Comparison of ENCODE assay signal across 12 cellular contexts in genomic region chr2:63875758-63876710, GRCh38. TPM values are rescaled to one million over a fixed set of nuclear protein-coding genes. Genes with fewer than 3 reads are reported as not detected.
DNase-seq lines count a peak whose midpoint lies in the region; ATAC-seq and TF ChIP-seq lines count a peak whose summit lies in the region.
"Had no signal": no experiment of that assay in that cellular context is flagged by ENCODE, and none has a peak within 500 bp of the region (broad histone marks: within the 10 kb centered on the region; RNA-seq: fewer than 3 reads in every experiment).

No MANE protein-coding gene starts in this region.

- WGBS in esophagus muscularis mucosa: 83% methylated on average over 7 of the region's 7 CpGs

- H3K4me1 ChIP-seq in CD4-positive, CD25-positive, alpha-beta regulatory T cell (ENCODE audit: control insufficient read depth, insufficient read depth, low read length, poor library complexity, severe bottlenecking): peaks cover 4% of the 10 kb centered on the region
- H3K4me1 ChIP-seq in esophagus muscularis mucosa: peaks cover 48 to 67% (median 58%) of the 10 kb centered on the region in 4 donors
- H3K4me1 ChIP-seq in HAP-1: no peaks in the 10 kb centered on the region

- ATAC-seq in CD4-positive, CD25-positive, alpha-beta regulatory T cell (ENCODE audit: low read depth in 2 of 2): no peak
- ATAC-seq in naive thymus-derived CD8-positive, alpha-beta T cell: no peak
- ATAC-seq in HG02610 (IDR thresholded peaks at IDR 0.05; ENCODE audit: unreplicated experiment) (no peak), GM21367 (IDR thresholded peaks at IDR 0.05; ENCODE audit: unreplicated experiment) (no peak)

- in situ Hi-C loops in SK-MEL-5 (cut with HindIII; ENCODE audit: low pct_unique_long_range_greater_than_20kb, low sequenced_read_pairs): no loop called here
- in situ Hi-C loops in HAP-1 (cut with MboI; ENCODE audit: low sequenced_read_pairs): no loop called here

- no peak overlapping the region for H3K4me3 Mint-ChIP-seq in CD4-positive, CD25-positive, alpha-beta regulatory T cell
- no peak overlapping the region for H3K4me3 Mint-ChIP-seq in naive thymus-derived CD8-positive, alpha-beta T cell

- H3K27ac Mint-ChIP-seq in CD4-positive, CD25-positive, alpha-beta regulatory T cell: peak overlapping the region; percentile 44 to 82 (median 72)
- H3K27ac Mint-ChIP-seq in naive thymus-derived CD8-positive, alpha-beta T cell: peak overlapping the region in 7 of 10 donors; percentile 2 to 72 (median 22)

- TF ChIP-seq EP300 in esophagus muscularis mucosa (IDR thresholded peaks at IDR 0.05): no peak

- H3K36me3 Mint-ChIP-seq in CD4-positive, CD25-positive, alpha-beta regulatory T cell: peaks cover 43% of the 10 kb centered on the region
- peaks cover 11 to 74% (median 27%) of the 10 kb centered on the region in 3 donors for H3K36me3 Mint-ChIP-seq in naive thymus-derived CD8-positive, alpha-beta T cell

- peaks cover 33 to 77% (median 52%) of the 10 kb centered on the region in 4 donors for H3K4me1 Mint-ChIP-seq in CD4-positive, CD25-positive, alpha-beta regulatory T cell
- peaks cover 20 to 70% (median 44%) of the 10 kb centered on the region in 4 donors for H3K4me1 Mint-ChIP-seq in naive thymus-derived CD8-positive, alpha-beta T cell

- H3K27ac ChIP-seq in CD4-positive, CD25-positive, alpha-beta regulatory T cell (ENCODE audit: insufficient read depth, low read length, poor library complexity, severe bottlenecking): no peak overlapping the region
- peak overlapping the region; percentile 64 to 81 (median 74) for H3K27ac ChIP-seq in esophagus muscularis mucosa (replicated peaks in 1 of 4)
- H3K27ac ChIP-seq: HL-60 had no signal

- DNase-seq in CD4-positive, CD25-positive, alpha-beta regulatory T cell: no peak
- DNase-seq in SK-MEL-5 (ENCODE audit: low read depth, low spot score): peak; percentile 10
- no peak for DNase-seq in esophagus muscularis mucosa (ENCODE audit: extremely low spot score)
- no peak for DNase-seq in naive thymus-derived CD8-positive, alpha-beta T cell
- no peak for DNase-seq in HAP-1 (ENCODE audit: low spot score in 2 of 2)
- DNase-seq in activated CD8-positive, alpha-beta memory T cell treated with anti-CD3 and anti-CD28 coated beads for 24 hours: no peak
- DNase-seq: C1 segment of cervical spinal cord; central memory CD4-positive, alpha-beta T cell; NK-92 treated with Interleukin-12 subunit alpha and Interleukin-12 subunit beta, amount 100 ng/mL, for 24 hours had no signal

- H3K4me3 ChIP-seq in CD4-positive, CD25-positive, alpha-beta regulatory T cell (ENCODE audit: low read depth, low read length): no peak overlapping the region
- no peak overlapping the region for H3K4me3 ChIP-seq in esophagus muscularis mucosa
- no peak overlapping the region for H3K4me3 ChIP-seq in HAP-1

- no peak for TF ChIP-seq POLR2A in esophagus muscularis mucosa (IDR thresholded peaks at IDR 0.05; ENCODE audit: low read depth)

- no peaks in the 10 kb centered on the region for H3K9me3 ChIP-seq in CD4-positive, CD25-positive, alpha-beta regulatory T cell (ENCODE audit: control insufficient read depth in 2 of 2, low read length in 2 of 2)
- no peaks in the 10 kb centered on the region for H3K9me3 ChIP-seq in esophagus muscularis mucosa
- H3K9me3 ChIP-seq in HAP-1: no peaks in the 10 kb centered on the region

- H3K27me3 Mint-ChIP-seq in CD4-positive, CD25-positive, alpha-beta regulatory T cell: no peaks in the 10 kb centered on the region
- H3K27me3 Mint-ChIP-seq in naive thymus-derived CD8-positive, alpha-beta T cell: no peaks in the 10 kb centered on the region

- H3K9me3 Mint-ChIP-seq in CD4-positive, CD25-positive, alpha-beta regulatory T cell: peaks cover 0 to 2% (median 0%) of the 10 kb centered on the region in 7 donors
- H3K9me3 Mint-ChIP-seq in naive thymus-derived CD8-positive, alpha-beta T cell: peaks cover 0 to 4% (median 0%) of the 10 kb centered on the region in 9 donors

- intact Hi-C loops in esophagus muscularis mucosa (cut with DNase I): no loop called here

- H3K36me3 ChIP-seq in CD4-positive, CD25-positive, alpha-beta regulatory T cell (ENCODE audit: control insufficient read depth, insufficient read depth, low read length): peaks cover 41% of the 10 kb centered on the region
- H3K36me3 ChIP-seq in esophagus muscularis mucosa: peaks cover 0 to 20% (median 6%) of the 10 kb centered on the region in 4 donors
- peaks cover 9% of the 10 kb centered on the region for H3K36me3 ChIP-seq in HAP-1 (replicated peaks)

- H3K27me3 ChIP-seq in CD4-positive, CD25-positive, alpha-beta regulatory T cell (ENCODE audit: control insufficient read depth, insufficient read depth, low read length): no peaks in the 10 kb centered on the region
- H3K27me3 ChIP-seq in esophagus muscularis mucosa (no peaks in the 10 kb centered on the region), HAP-1 (ENCODE audit: low read depth) (no peaks in the 10 kb centered on the region)

- POLR2A ChIA-PET in naive thymus-derived CD8-positive, alpha-beta T cell (lab: Charles Lee): no interaction called here

- no peak for TF ChIP-seq CTCF in esophagus muscularis mucosa (IDR thresholded peaks at IDR 0.05)

RNA-seq across cellular contexts. Expression of gene UGP2, which starts 34.3 kb away (rescaled TPM):
- total RNA-seq in CD4-positive, CD25-positive, alpha-beta regulatory T cell: 118 TPM
- 100 to 1,000 TPM; 200 to 279 (median 220) TPM for polyA plus RNA-seq in CD4-positive, CD25-positive, alpha-beta regulatory T cell
- 86.1 and 91.6 TPM in 2 replicates for total RNA-seq in SK-MEL-5 (2014; rRNA removed; shearing (Covaris generic))
- polyA plus RNA-seq in SK-MEL-5 (2015; cell fraction: cytosol; rRNA removed): 70.5 and 76.6 TPM in 2 replicates
- polyA plus RNA-seq in SK-MEL-5 (2015; cell fraction: nucleus; rRNA removed): 36.3 and 49.4 TPM in 2 replicates
- 100 to 1,000 TPM; 163 to 247 (median 198) TPM for total RNA-seq in esophagus muscularis mucosa
- 10 to 100 TPM; 77.2 to 89.1 TPM for total RNA-seq in naive thymus-derived CD8-positive, alpha-beta T cell
- polyA plus RNA-seq in naive thymus-derived CD8-positive, alpha-beta T cell: 100 to 1,000 TPM; 112 to 148 (median 135) TPM
